15 cellular contexts compared by ENCODE assay signal in genomic region chr15:99052205-99052604, GRCh38. TPM values are rescaled to one million over a fixed set of nuclear protein-coding genes. Genes with fewer than 3 reads are reported as not detected.
A peak's percentile ranks its signal among the peaks of the same experiment; 100 is the strongest.
DNase-seq lines count a peak whose midpoint lies in the region; ATAC-seq and TF ChIP-seq lines count a peak whose summit lies in the region.
"Had no signal": no experiment of that assay in that cellular context is flagged by ENCODE, and none has a peak within 500 bp of the region (broad histone marks: within the 10 kb centered on the region; RNA-seq: fewer than 3 reads in every experiment).

No MANE protein-coding gene starts in this region.

- ATAC-seq in GM18907 (IDR thresholded peaks at IDR 0.05; ENCODE audit: unreplicated experiment): peak; percentile 61
- ATAC-seq: activated CD8-positive, alpha-beta T cell treated with anti-CD3 and anti-CD28 coated beads for 36 hours had no signal

- DNase-seq in HEK293T (ENCODE audit: extremely low spot score) (no peak), MV-4-11 (lab: John Stamatoyannopoulos, UW) (peak; percentile 90), medulla oblongata (ENCODE audit: extremely low spot score) (peak; percentile 12), DMS 273 treated with DMSO at 0.1 percent for 48 hours (lab: John Stamatoyannopoulos, UW) (no peak), lower leg skin (ENCODE audit: low spot score in 2 of 2) (no peak), DMS114 treated with DMSO at 0.1 percent for 48 hours (lab: John Stamatoyannopoulos, UW; ENCODE audit: unreplicated experiment) (no peak)
- DNase-seq: activated CD8-positive, alpha-beta T cell treated with anti-CD3 and anti-CD28 coated beads for 36 hours; dorsolateral prefrontal cortex; Karpas-422; mammary epithelial cell; NCI-H2029 treated with DMSO at 0.1 percent for 48 hours; NCI-H69; stomach had no signal

- intact Hi-C loops in lower leg skin (cut with DNase I; ENCODE audit: low total_unique reads): no loop called here

- H3K4me3 ChIP-seq in lower leg skin (ENCODE audit: low read depth, poor library complexity, severe bottlenecking): no peak overlapping the region
- H3K4me3 ChIP-seq: dorsolateral prefrontal cortex, stomach had no signal

- POLR2A ChIA-PET in HEK293T (lab: Yijun Ruan, JAX): no interaction called here

- TF ChIP-seq CTCF in lower leg skin (IDR thresholded peaks at IDR 0.05): no peak

- CTCF ChIA-PET in HEK293T (lab: Yijun Ruan, JAX): no interaction called here

- WGBS in lower leg skin, 2 donors: 47 to 55% methylated on average over 6 of the region's 6 CpGs

- no peak for TF ChIP-seq POLR2A in lower leg skin (IDR thresholded peaks at IDR 0.05)

TF ChIP-seq in HEK293T, 16 proteins besides CTCF, POLR2A, EP300 and RAD21:
- TF ChIP-seq LEF1 (IDR thresholded peaks at IDR 0.05; ENCODE audit: borderline replicate concordance): no peak
- TF ChIP-seq, protein P1, sequence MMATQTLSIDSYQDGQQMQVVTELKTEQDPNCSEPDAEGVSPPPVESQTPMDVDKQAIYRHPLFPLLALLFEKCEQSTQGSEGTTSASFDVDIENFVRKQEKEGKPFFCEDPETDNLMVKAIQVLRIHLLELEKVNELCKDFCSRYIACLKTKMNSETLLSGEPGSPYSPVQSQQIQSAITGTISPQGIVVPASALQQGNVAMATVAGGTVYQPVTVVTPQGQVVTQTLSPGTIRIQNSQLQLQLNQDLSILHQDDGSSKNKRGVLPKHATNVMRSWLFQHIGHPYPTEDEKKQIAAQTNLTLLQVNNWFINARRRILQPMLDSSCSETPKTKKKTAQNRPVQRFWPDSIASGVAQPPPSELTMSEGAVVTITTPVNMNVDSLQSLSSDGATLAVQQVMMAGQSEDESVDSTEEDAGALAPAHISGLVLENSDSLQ (IDR thresholded peaks at IDR 0.05): peak; percentile 49; the same call in 1 of the 2 replicates
- no peak for TF ChIP-seq ARNT (IDR thresholded peaks at IDR 0.05)

RNA-seq across cellular contexts. Expression of gene PGPEP1L, which starts 44.6 kb away (rescaled TPM):
- total RNA-seq in lower leg skin: not detected
- total RNA-seq: activated CD8-positive, alpha-beta T cell treated with anti-CD3 and anti-CD28 coated beads for 36 hours; activated T-helper 2 cell treated with anti-CD3 and anti-CD28 coated beads, Interferon-gamma antibody, Interleukin-2, Interleukin-4, amounts not matched to agents 10 μg/mL and 5 μg/mL and 100 μg/mL, durations not matched to agents 14 hours and 24 hours and 36 hours; mammary epithelial cell; stomach had no signal

RNA-seq across cellular contexts. Expression of gene SYNM, which starts 52.7 kb away (rescaled TPM):
- 10 to 100 TPM in 2 of 4 donors, 1 to 10 TPM in 2; 4.7 to 32.8 (median 10.7) TPM for total RNA-seq in lower leg skin

Comparison
In these comparisons a context has a peak if more than half of its experiments do, and no peak if none do; other contexts are left out.
1. DNase-seq: peak in MV-4-11 (single experiment) and medulla oblongata (single experiment); none in HEK293T (single experiment), DMS 273 treated with DMSO at 0.1 percent for 48 hours (single experiment), lower leg skin (0 of 2) and DMS114 treated with DMSO at 0.1 percent for 48 hours (single experiment).